ENCODE assay signal across 1 cellular context in the genomic region with DNA sequence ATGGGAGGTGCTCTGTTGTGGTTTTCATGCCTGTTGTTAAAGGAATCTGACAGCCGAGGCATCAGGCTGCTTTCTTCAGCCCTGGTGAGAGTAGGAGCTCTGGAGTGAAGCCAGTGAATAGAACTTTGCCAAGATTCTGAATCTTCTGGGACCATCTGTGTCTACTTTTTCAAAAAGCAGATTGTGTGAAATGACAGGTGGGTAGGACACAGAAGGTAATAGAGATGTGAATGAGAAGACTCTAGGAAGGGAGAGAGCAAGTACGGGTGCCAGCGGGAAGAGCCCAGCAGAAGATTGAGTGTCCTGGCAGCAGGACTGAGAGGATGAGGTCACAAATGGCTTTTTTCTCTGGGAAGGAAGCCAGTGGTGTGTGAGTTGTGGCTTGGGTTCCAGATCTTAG.
TF ChIP-seq lines count a peak whose summit lies in the region.

No MANE protein-coding gene starts in this region.

TF ChIP-seq in IMR-90, 13 proteins besides CTCF, POLR2A, EP300 and RAD21 (continued from another document):
- TF ChIP-seq, protein P1, sequence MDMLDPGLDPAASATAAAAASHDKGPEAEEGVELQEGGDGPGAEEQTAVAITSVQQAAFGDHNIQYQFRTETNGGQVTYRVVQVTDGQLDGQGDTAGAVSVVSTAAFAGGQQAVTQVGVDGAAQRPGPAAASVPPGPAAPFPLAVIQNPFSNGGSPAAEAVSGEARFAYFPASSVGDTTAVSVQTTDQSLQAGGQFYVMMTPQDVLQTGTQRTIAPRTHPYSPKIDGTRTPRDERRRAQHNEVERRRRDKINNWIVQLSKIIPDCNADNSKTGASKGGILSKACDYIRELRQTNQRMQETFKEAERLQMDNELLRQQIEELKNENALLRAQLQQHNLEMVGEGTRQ (IDR thresholded peaks at IDR 0.05; ENCODE audit: low read depth, low read length): no peak
- TF ChIP-seq CHD1 (IDR thresholded peaks at IDR 0.05; ENCODE audit: low read depth, low read length) (no peak), MAZ (IDR thresholded peaks at IDR 0.05; ENCODE audit: borderline replicate concordance, low read depth, low read length) (no peak)
